1 cellular context compared by ENCODE assay signal in the genomic region with DNA sequence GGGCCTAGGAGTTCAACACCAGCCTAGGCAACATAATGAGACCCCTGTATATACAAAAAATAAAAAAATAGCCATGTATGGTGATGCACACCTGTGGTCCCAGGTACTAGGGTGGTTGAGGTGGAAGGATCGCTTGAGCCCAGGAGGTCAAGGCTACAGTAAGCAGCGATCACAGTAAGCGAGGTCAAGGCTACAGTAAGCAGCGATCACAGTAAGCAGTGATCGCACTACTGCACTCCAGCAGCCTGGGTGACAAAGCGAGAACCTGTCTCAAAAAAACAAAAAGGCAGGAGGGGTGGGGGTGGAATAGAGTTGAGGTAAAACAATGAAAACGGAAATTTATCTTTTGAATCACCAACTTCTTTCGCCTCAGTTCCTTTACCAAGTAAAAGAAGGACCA.
TF ChIP-seq lines count a peak whose summit lies in the region.

No MANE protein-coding gene starts in this region.

TF ChIP-seq in WTC11, 78 proteins besides CTCF, POLR2A, EP300 and RAD21 (continued from another document):
- TF ChIP-seq AR (CRISPR knock-in tag; IDR thresholded peaks at IDR 0.05) (no peak), PRRX2 (CRISPR knock-in tag; IDR thresholded peaks at IDR 0.05) (no peak), ZNF281 (CRISPR knock-in tag; IDR thresholded peaks at IDR 0.05) (no peak), MXD4 (CRISPR knock-in tag; IDR thresholded peaks at IDR 0.05; ENCODE audit: borderline replicate concordance) (no peak)
- TF ChIP-seq, protein P1, sequence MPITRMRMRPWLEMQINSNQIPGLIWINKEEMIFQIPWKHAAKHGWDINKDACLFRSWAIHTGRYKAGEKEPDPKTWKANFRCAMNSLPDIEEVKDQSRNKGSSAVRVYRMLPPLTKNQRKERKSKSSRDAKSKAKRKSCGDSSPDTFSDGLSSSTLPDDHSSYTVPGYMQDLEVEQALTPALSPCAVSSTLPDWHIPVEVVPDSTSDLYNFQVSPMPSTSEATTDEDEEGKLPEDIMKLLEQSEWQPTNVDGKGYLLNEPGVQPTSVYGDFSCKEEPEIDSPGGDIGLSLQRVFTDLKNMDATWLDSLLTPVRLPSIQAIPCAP (CRISPR knock-in tag; IDR thresholded peaks at IDR 0.05): no peak
